15 cellular contexts compared by ENCODE assay signal in genomic region chr10:80133221-80133620, GRCh38. TPM values are rescaled to one million over a fixed set of nuclear protein-coding genes. Genes with fewer than 3 reads are reported as not detected.
DNase-seq lines count a peak whose midpoint lies in the region; ATAC-seq and TF ChIP-seq lines count a peak whose summit lies in the region.
"Had no signal": no experiment of that assay in that cellular context is flagged by ENCODE, and none has a peak within 500 bp of the region (broad histone marks: within the 10 kb centered on the region; RNA-seq: fewer than 3 reads in every experiment).

No MANE protein-coding gene starts in this region.

- DNase-seq in dorsolateral prefrontal cortex (peak in 1 of 10 donors; percentile 40), left lung (no peak), stomach (no peak), NAMALWA (ENCODE audit: low spot score) (no peak), NCI-H748 (lab: John Stamatoyannopoulos, UW; ENCODE audit: unreplicated experiment) (no peak)
- DNase-seq in stimulated activated CD4-positive, alpha-beta T cell treated with anti-CD3 and anti-CD28 coated beads, Interleukin-4, amount 100 ng/mL, for 24 hours = no peak
- DNase-seq in stimulated activated CD4-positive, alpha-beta T cell treated with anti-CD3 and anti-CD28 coated beads, Interleukin-4, amount 100 ng/mL, for 1 hour = no peak
- DNase-seq: GDM1; KG1; NCI-H446; stimulated activated CD8-positive, alpha-beta memory T cell treated with anti-CD3 and anti-CD28 coated beads, Interleukin-4, amount 100 ng/mL, for 48 hours had no signal

- no peak for TF ChIP-seq POLR2A in stomach (IDR thresholded peaks at IDR 0.05)

- H3K9me3 ChIP-seq in HUES6 (ENCODE audit: control insufficient read depth, insufficient read depth, low read depth, low read length) = no peaks in the 10 kb centered on the region
- no peaks in the 10 kb centered on the region for H3K9me3 ChIP-seq in left lung
- no peaks in the 10 kb centered on the region for H3K9me3 ChIP-seq in stomach
- H3K9me3 ChIP-seq: neutrophil had no signal

- ATAC-seq in left lung = no peak

- no peak for TF ChIP-seq EP300 in stomach (IDR thresholded peaks at IDR 0.05)

- peak overlapping the region; percentile 39 for H3K9ac ChIP-seq in HUES6 (ENCODE audit: low read length)

- TF ChIP-seq CTCF in dorsolateral prefrontal cortex (IDR thresholded peaks at IDR 0.05 in 54 of 56, conservative IDR thresholded peaks at IDR 0.05 in 2 of 56; ENCODE audit: low read depth in 1 of 56, partially characterized antibody in 56 of 56) (no peak), left lung (IDR thresholded peaks at IDR 0.05) (no peak), stomach (IDR thresholded peaks at IDR 0.05) (no peak)

- H3K27ac ChIP-seq in HUES6 (ENCODE audit: low read depth, low read length) (no peak overlapping the region), dorsolateral prefrontal cortex (peak overlapping the region in 6 of 59 donors; percentile 19 to 48 (median 35)), left lung (peak overlapping the region; percentile 46 to 55), stomach (peak overlapping the region; percentile 6 to 82 (median 74))
- H3K27ac ChIP-seq: neutrophil had no signal

- H3K36me3 ChIP-seq in HUES6 (ENCODE audit: control insufficient read depth, insufficient read depth, low read length) = no peaks in the 10 kb centered on the region
- H3K36me3 ChIP-seq in left lung = no peaks in the 10 kb centered on the region
- no peaks in the 10 kb centered on the region for H3K36me3 ChIP-seq in stomach
- H3K36me3 ChIP-seq: neutrophil had no signal

- intact Hi-C loops in dorsolateral prefrontal cortex (cut with DNase I) (no loop called here), left lung (cut with DNase I) (no loop called here), stomach (cut with DNase I; ENCODE audit: low total_unique reads) (no loop called here)

- WGBS in stomach, 5 donors = 18 to 41% (median 32%) methylated on average over 6 of the region's 6 CpGs

- peaks cover 19% of the 10 kb centered on the region for H3K4me1 ChIP-seq in HUES6 (ENCODE audit: control insufficient read depth, insufficient read depth, low read length)
- peaks cover 4 to 12% of the 10 kb centered on the region in 2 donors for H3K4me1 ChIP-seq in left lung
- peaks cover 5 to 20% (median 13%) of the 10 kb centered on the region in 4 donors for H3K4me1 ChIP-seq in stomach

- H3K27me3 ChIP-seq in HUES6 (ENCODE audit: control insufficient read depth, insufficient read depth, low read length) = peaks cover 23% of the 10 kb centered on the region
- peaks cover 0 to 41% (median 5%) of the 10 kb centered on the region in 45 donors for H3K27me3 ChIP-seq in dorsolateral prefrontal cortex
- H3K27me3 ChIP-seq in left lung = peaks cover 15 to 38% of the 10 kb centered on the region in 2 donors
- H3K27me3 ChIP-seq in stomach = peaks cover 0 to 57% (median 17%) of the 10 kb centered on the region in 3 donors

- H3K4me3 ChIP-seq in HUES6 (ENCODE audit: low read depth, low read length) (peak overlapping the region; percentile 62), dorsolateral prefrontal cortex (peak overlapping the region in 40 of 59 donors; percentile 31 to 69 (median 56)), left lung (peak overlapping the region; percentile 25 to 37), stomach (peak overlapping the region; percentile 36 to 50 (median 44))

RNA-seq across cellular contexts. Expression of gene PLAC9, which starts 0.7 kb away (rescaled TPM):
- 10 to 100 TPM in 3 of 120 experiments, 1 to 10 TPM in 115, not detected in 2; 1.1 to 15.2 (median 4.3) TPM for total RNA-seq in dorsolateral prefrontal cortex
- total RNA-seq in left lung = 10 to 100 TPM; 35.0 to 53.8 TPM
- 10 to 100 TPM in 2 of 5 donors, 1 to 10 TPM in 1, not detected in 2; 2.0 to 37.4 (median 11.6) TPM for total RNA-seq in stomach
- polyA plus RNA-seq in stomach = 10 to 100 TPM; 14.2 to 28.3 (median 26.4) TPM
- total RNA-seq: activated T-helper 2 cell treated with anti-CD3 and anti-CD28 coated beads, Interferon-gamma antibody, Interleukin-2, Interleukin-4, amounts not matched to agents 10 μg/mL and 5 μg/mL and 100 μg/mL, durations not matched to agents 14 hours and 24 hours and 36 hours; epithelial cell of proximal tubule had no signal

RNA-seq across cellular contexts. Expression of gene TMEM254, which starts 54.8 kb away (rescaled TPM):
- 10 to 100 TPM; 13.2 to 31.9 (median 22.3) TPM for total RNA-seq in dorsolateral prefrontal cortex
- total RNA-seq in left lung = 10 to 100 TPM; 18.2 to 22.4 TPM
- total RNA-seq in stomach = 10 to 100 TPM in 4 of 5 donors, 1 to 10 TPM in 1; 1.2 to 21.6 (median 12.7) TPM
- 10 to 100 TPM in 1 of 3 donors, 1 to 10 TPM in 2; 7.9 to 17.0 (median 8.8) TPM for polyA plus RNA-seq in stomach
